In the genomic region with DNA sequence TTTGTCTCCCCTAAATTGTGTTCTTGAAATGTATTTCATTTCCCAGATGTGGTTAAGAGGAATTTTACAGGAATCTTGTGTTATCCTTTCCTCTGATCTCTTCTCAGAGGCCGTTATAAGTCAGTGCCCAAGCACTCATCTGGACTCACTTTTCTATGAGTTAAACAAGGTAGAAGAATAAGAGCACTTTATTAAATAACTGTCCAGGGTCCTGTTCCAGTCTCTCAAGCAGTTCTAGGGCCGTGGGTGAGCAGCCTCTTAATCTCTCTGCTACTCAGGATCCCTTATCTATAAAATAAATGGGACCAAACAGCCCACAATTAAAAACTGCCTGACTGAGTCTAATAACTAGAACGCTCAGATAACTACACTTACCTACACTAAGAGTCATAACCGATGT, we compare ENCODE assay signal across 29 cellular contexts.
"Had no signal": no experiment of that assay in that cellular context is flagged by ENCODE, and none has a peak within 500 bp of the region (broad histone marks: within the 10 kb centered on the region; RNA-seq: fewer than 3 reads in every experiment).

No MANE protein-coding gene starts in this region.

- DNase-seq: effector CD8-positive, alpha-beta T cell; endodermal cell; foreskin keratinocyte; heart left ventricle; kidney; mesenchymal stem cell; midbrain; naive thymus-derived CD4-positive, alpha-beta T cell; right lobe of liver; small intestine; stimulated activated CD4-positive, alpha-beta T cell treated with anti-CD3 and anti-CD28 coated beads, Interleukin-15, amount 100 ng/mL, for 24 hours; stimulated activated CD4-positive, alpha-beta T cell treated with anti-CD3 and anti-CD28 coated beads, Interleukin-2, amount 100 ng/mL, for 48 hours; stimulated activated naive B cell treated with anti-CD40 and anti-IgM and Interleukin-4, amounts not matched to agents 10 μg/mL and 1 μg/mL and 100 μg/mL, for 72 hours; transverse colon; upper lobe of right lung; uterus had no signal

- H3K36me3 ChIP-seq: neural progenitor cell, right lobe of liver, transverse colon, upper lobe of right lung, uterus had no signal

- H3K4me1 Mint-ChIP-seq: nephron, neural progenitor cell had no signal

- H3K4me3 Mint-ChIP-seq: dendritic cell treated with granulocyte-macrophage colony-stimulating factor and Interleukin-4, amounts not matched to agents 40 ng/mL and 50 ng/mL, for 4 days; endodermal cell; naive thymus-derived CD4-positive, alpha-beta T cell; nephron; neural progenitor cell; stimulated activated naive B cell treated with anti-CD40 and anti-IgM and Interleukin-4, amounts not matched to agents 10 μg/mL and 1 μg/mL and 100 μg/mL, for 72 hours; stimulated activated naive CD8-positive, alpha-beta T cell treated with anti-CD3 and anti-CD28 coated beads, Interleukin-15, Interleukin-2, amounts not matched to agents 100 ng/mL and 50 ng/mL, for 24 hours had no signal

- H3K27me3 Mint-ChIP-seq: dendritic cell treated with granulocyte-macrophage colony-stimulating factor and Interleukin-4, amounts not matched to agents 40 ng/mL and 50 ng/mL, for 4 days; naive thymus-derived CD4-positive, alpha-beta T cell; progenitor cell of endocrine pancreas; stimulated activated naive B cell treated with anti-CD40 and anti-IgM and Interleukin-4, amounts not matched to agents 10 μg/mL and 1 μg/mL and 100 μg/mL, for 72 hours; stimulated activated naive CD8-positive, alpha-beta T cell treated with anti-CD3 and anti-CD28 coated beads, Interleukin-15, Interleukin-2, amounts not matched to agents 100 ng/mL and 50 ng/mL, for 24 hours had no signal

- H2AFZ ChIP-seq: hepatocyte, neural progenitor cell, parathyroid adenoma had no signal

- H3K79me2 ChIP-seq: hepatocyte, parathyroid adenoma had no signal

- H3K9me3 Mint-ChIP-seq: dendritic cell treated with granulocyte-macrophage colony-stimulating factor and Interleukin-4, amounts not matched to agents 40 ng/mL and 50 ng/mL, for 4 days; endodermal cell; naive thymus-derived CD4-positive, alpha-beta T cell; nephron; neural progenitor cell; stimulated activated naive B cell treated with anti-CD40 and anti-IgM and Interleukin-4, amounts not matched to agents 10 μg/mL and 1 μg/mL and 100 μg/mL, for 72 hours; stimulated activated naive CD8-positive, alpha-beta T cell treated with anti-CD3 and anti-CD28 coated beads, Interleukin-15, Interleukin-2, amounts not matched to agents 100 ng/mL and 50 ng/mL, for 24 hours had no signal

- H3K27ac ChIP-seq: epithelial cell of prostate, esophagus muscularis mucosa, foreskin keratinocyte, gastroesophageal sphincter, heart left ventricle, hepatocyte, neural progenitor cell, parathyroid adenoma, right lobe of liver, suprapubic skin, transverse colon, upper lobe of right lung, uterus had no signal

- H3K4me2 ChIP-seq: hepatocyte, neural progenitor cell had no signal

- H3K4me1 ChIP-seq: esophagus muscularis mucosa, foreskin keratinocyte, gastroesophageal sphincter, heart left ventricle, neural progenitor cell, parathyroid adenoma, right lobe of liver, suprapubic skin, transverse colon, upper lobe of right lung, uterus had no signal

- H3K9me3 ChIP-seq: esophagus muscularis mucosa, gastroesophageal sphincter, heart left ventricle, right lobe of liver, suprapubic skin, transverse colon, upper lobe of right lung, uterus had no signal

- H3K27me3 ChIP-seq: esophagus muscularis mucosa, foreskin keratinocyte, gastroesophageal sphincter, heart left ventricle, hepatocyte, neural progenitor cell, right lobe of liver, suprapubic skin, transverse colon, upper lobe of right lung, uterus had no signal

- ATAC-seq: foreskin keratinocyte; gastroesophageal sphincter; heart left ventricle; left lobe of liver; naive thymus-derived CD4-positive, alpha-beta T cell; right lobe of liver; stimulated activated naive B cell treated with anti-CD40 and anti-IgM and Interleukin-4, amounts not matched to agents 10 μg/mL and 1 μg/mL and 100 μg/mL, for 72 hours; upper lobe of right lung had no signal

- H3K9ac ChIP-seq: neural progenitor cell, parathyroid adenoma had no signal

- H3K27ac Mint-ChIP-seq: dendritic cell treated with granulocyte-macrophage colony-stimulating factor and Interleukin-4, amounts not matched to agents 40 ng/mL and 50 ng/mL, for 4 days; endodermal cell; naive thymus-derived CD4-positive, alpha-beta T cell; nephron; neural progenitor cell; progenitor cell of endocrine pancreas; stimulated activated naive B cell treated with anti-CD40 and anti-IgM and Interleukin-4, amounts not matched to agents 10 μg/mL and 1 μg/mL and 100 μg/mL, for 72 hours had no signal

- H3K4me3 ChIP-seq: esophagus muscularis mucosa, gastroesophageal sphincter, heart left ventricle, hepatocyte, lung, neural progenitor cell, right lobe of liver, suprapubic skin, transverse colon, upper lobe of right lung, uterus had no signal
